Comparison of ENCODE assay signal across 14 cellular contexts in genomic region chrX:19647731-19648588, GRCh38.
DNase-seq lines count a peak whose midpoint lies in the region; ATAC-seq, FAIRE-seq and TF ChIP-seq lines count a peak whose summit lies in the region.
"Had no signal": no experiment of that assay in that cellular context is flagged by ENCODE, and none has a peak within 500 bp of the region (broad histone marks: within the 10 kb centered on the region; RNA-seq: fewer than 3 reads in every experiment).

No MANE protein-coding gene starts in this region.

- peak overlapping the region; percentile 58 for H3K4me3 Mint-ChIP-seq in activated T-helper 1 cell treated with anti-CD3 and anti-CD28 coated beads, Interleukin-12 subunit alpha, Interleukin-12 subunit beta, Interleukin-2, Interleukin-4 antibody, amounts not matched to agents 30 ng/mL and 10 ng/mL and 1 ng/mL, durations not matched to agents 14 hours and 24 hours and 36 hours
- no peak overlapping the region for H3K4me3 Mint-ChIP-seq in type B pancreatic cell

- no peak overlapping the region for H3K27ac ChIP-seq in right cardiac atrium (ENCODE audit: low read length)

- no peaks in the 10 kb centered on the region for H3K27me3 Mint-ChIP-seq in activated T-helper 1 cell treated with anti-CD3 and anti-CD28 coated beads, Interleukin-12 subunit alpha, Interleukin-12 subunit beta, Interleukin-2, Interleukin-4 antibody, amounts not matched to agents 30 ng/mL and 10 ng/mL and 1 ng/mL, durations not matched to agents 14 hours and 24 hours and 36 hours (ENCODE audit: insufficient read depth)
- no peaks in the 10 kb centered on the region for H3K27me3 Mint-ChIP-seq in type B pancreatic cell
- H3K27me3 Mint-ChIP-seq: progenitor cell of endocrine pancreas had no signal

- peak overlapping the region; percentile 90 for H3K27ac Mint-ChIP-seq in activated T-helper 1 cell treated with anti-CD3 and anti-CD28 coated beads, Interleukin-12 subunit alpha, Interleukin-12 subunit beta, Interleukin-2, Interleukin-4 antibody, amounts not matched to agents 30 ng/mL and 10 ng/mL and 1 ng/mL, durations not matched to agents 14 hours and 24 hours and 36 hours
- H3K27ac Mint-ChIP-seq in type B pancreatic cell, result no peak overlapping the region
- H3K27ac Mint-ChIP-seq: progenitor cell of endocrine pancreas had no signal

- TF ChIP-seq CTCF in fibroblast of villous mesenchyme (IDR thresholded peaks at IDR 0.05; ENCODE audit: insufficient read depth, low read depth, low read length) (no peak), type B pancreatic cell (conservative IDR thresholded peaks at IDR 0.05) (no peak)

- DNase-seq in AG20443 (ENCODE audit: low spot score), result peak; percentile 19
- DNase-seq in GM12891 (ENCODE audit: insufficient read length, low spot score), result no peak
- no peak for DNase-seq in activated T-helper 1 cell treated with anti-CD3 and anti-CD28 coated beads, Interleukin-12 subunit alpha, Interleukin-12 subunit beta, Interleukin-2, Interleukin-4 antibody, amounts not matched to agents 30 ng/mL and 10 ng/mL and 1 ng/mL, durations not matched to agents 14 hours and 24 hours and 36 hours (ENCODE audit: low spot score)
- peak; percentile 45 for DNase-seq in fibroblast of villous mesenchyme (ENCODE audit: low read depth)
- DNase-seq in right cardiac atrium, result no peak
- DNase-seq in type B pancreatic cell (ENCODE audit: extremely low spot score, unreplicated experiment), result no peak
- no peak for DNase-seq in pons (ENCODE audit: low spot score)
- DNase-seq: COR-L47; erythroblast; NCI-H1694; NCI-H82; stimulated activated CD4-positive, alpha-beta T cell treated with anti-CD3 and anti-CD28 coated beads, Interleukin-4, amount 100 ng/mL, for 4 hours had no signal

- WGBS in right cardiac atrium, result 72% methylated on average over 1 of the region's 1 CpG

- peaks cover 44% of the 10 kb centered on the region for H3K4me1 Mint-ChIP-seq in activated T-helper 1 cell treated with anti-CD3 and anti-CD28 coated beads, Interleukin-12 subunit alpha, Interleukin-12 subunit beta, Interleukin-2, Interleukin-4 antibody, amounts not matched to agents 30 ng/mL and 10 ng/mL and 1 ng/mL, durations not matched to agents 14 hours and 24 hours and 36 hours (ENCODE audit: low read depth)
- H3K4me1 Mint-ChIP-seq in type B pancreatic cell (ENCODE audit: unreplicated experiment), result no peaks in the 10 kb centered on the region

- H3K9me3 ChIP-seq in right cardiac atrium (ENCODE audit: control insufficient read depth, low read length), result no peaks in the 10 kb centered on the region

- H3K4me3 ChIP-seq in fibroblast of villous mesenchyme (ENCODE audit: low read depth, low read length), result no peak overlapping the region
- H3K4me3 ChIP-seq in right cardiac atrium (ENCODE audit: low read length), result no peak overlapping the region

- no peaks in the 10 kb centered on the region for H3K4me1 ChIP-seq in right cardiac atrium (ENCODE audit: control insufficient read depth, insufficient read depth, low read length)

- no peaks in the 10 kb centered on the region for H3K9me3 Mint-ChIP-seq in activated T-helper 1 cell treated with anti-CD3 and anti-CD28 coated beads, Interleukin-12 subunit alpha, Interleukin-12 subunit beta, Interleukin-2, Interleukin-4 antibody, amounts not matched to agents 30 ng/mL and 10 ng/mL and 1 ng/mL, durations not matched to agents 14 hours and 24 hours and 36 hours
- peaks cover 11% of the 10 kb centered on the region for H3K9me3 Mint-ChIP-seq in type B pancreatic cell

- no peak for ATAC-seq in GM21367 (IDR thresholded peaks at IDR 0.05; ENCODE audit: unreplicated experiment)
- no peak for ATAC-seq in right cardiac atrium

- H3K27me3 ChIP-seq in right cardiac atrium (ENCODE audit: control insufficient read depth, insufficient read depth), result no peaks in the 10 kb centered on the region

- peaks cover 26% of the 10 kb centered on the region for H3K36me3 Mint-ChIP-seq in activated T-helper 1 cell treated with anti-CD3 and anti-CD28 coated beads, Interleukin-12 subunit alpha, Interleukin-12 subunit beta, Interleukin-2, Interleukin-4 antibody, amounts not matched to agents 30 ng/mL and 10 ng/mL and 1 ng/mL, durations not matched to agents 14 hours and 24 hours and 36 hours (ENCODE audit: low read depth)
- H3K36me3 Mint-ChIP-seq in type B pancreatic cell, result no peaks in the 10 kb centered on the region

- no peak for FAIRE-seq in GM12891 (lab: Jason Lieb, UNC)

- intact Hi-C loops in activated T-helper 1 cell treated with anti-CD3 and anti-CD28 coated beads, Interleukin-12 subunit alpha, Interleukin-12 subunit beta, Interleukin-2, Interleukin-4 antibody, amounts not matched to agents 30 ng/mL and 10 ng/mL and 1 ng/mL, durations not matched to agents 14 hours and 24 hours and 36 hours (cut with micrococcal nuclease), result no loop called here
- intact Hi-C loops in right cardiac atrium (cut with DNase I), result no loop called here

- no peak for TF ChIP-seq POLR2A in GM12891 (IDR thresholded peaks at IDR 0.05; ENCODE audit: low read depth, low read length)

TF ChIP-seq in GM12891, 5 proteins besides CTCF, POLR2A, EP300 and RAD21:
- TF ChIP-seq PAX5 (IDR thresholded peaks at IDR 0.05; ENCODE audit: insufficient read depth, low read length, severe bottlenecking) (no peak), SPI1 (IDR thresholded peaks at IDR 0.05; ENCODE audit: low read depth, low read length) (peak; percentile 12; the same call in 1 of the 2 replicates)

Comparison
In these comparisons a context has a peak if more than half of its experiments do, and no peak if none do; other contexts are left out.
1. DNase-seq: peak in AG20443 (single experiment) and fibroblast of villous mesenchyme (single experiment); none in GM12891 (single experiment), activated T-helper 1 cell treated with anti-CD3 and anti-CD28 coated beads, Interleukin-12 subunit alpha, Interleukin-12 subunit beta, Interleukin-2, Interleukin-4 antibody, amounts not matched to agents 30 ng/mL and 10 ng/mL and 1 ng/mL, durations not matched to agents 14 hours and 24 hours and 36 hours (single experiment), right cardiac atrium (0 of 3), type B pancreatic cell (single experiment) and pons (single experiment).